14 cellular contexts compared by ENCODE assay signal in the genomic region with DNA sequence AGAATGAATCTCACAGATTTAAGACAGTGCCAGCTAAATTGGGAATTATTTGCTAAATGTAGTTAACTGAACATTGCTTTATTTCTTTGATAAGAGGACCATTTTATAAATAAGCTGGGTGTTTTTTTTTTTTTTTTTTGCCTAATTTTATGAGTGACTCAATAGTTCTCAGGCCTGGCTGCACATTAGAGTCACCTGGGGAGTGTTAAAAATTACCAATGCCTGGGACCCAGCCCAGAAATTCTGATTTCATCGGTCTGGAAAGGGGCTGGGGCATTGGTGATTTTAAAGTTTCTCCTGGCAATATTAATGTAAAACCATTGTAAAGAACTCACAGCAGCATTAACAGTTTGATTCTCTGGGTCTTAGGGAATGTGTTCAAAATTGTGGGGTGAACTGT.
"Had no signal": no experiment of that assay in that cellular context is flagged by ENCODE, and none has a peak within 500 bp of the region (broad histone marks: within the 10 kb centered on the region; RNA-seq: fewer than 3 reads in every experiment).

No MANE protein-coding gene starts in this region.

- H3K4me1 Mint-ChIP-seq: activated B cell treated with CpG ODN at 0.5 μM for 24 hours; activated CD4-positive, alpha-beta T cell treated with anti-CD3 and anti-CD28 coated beads, Interleukin-2, amount 10 ng/mL, durations not matched to agents 24 days and 14 days; activated naive CD4-positive, alpha-beta T cell treated with anti-CD3 and anti-CD28 coated beads, Interleukin-2, amount 10 ng/mL, durations not matched to agents 7 days and 5 days; activated T-helper 17 cell treated with anti-CD3 and anti-CD28 coated beads, Interleukin-2, amount 50 U/mL, for 72 hours; stimulated activated memory B cell treated with anti-CD40 and anti-IgM and Interleukin-4, amounts not matched to agents 10 μg/mL and 1 μg/mL and 100 μg/mL, for 72 hours; T-helper 17 cell had no signal

- DNase-seq: activated B cell treated with CpG ODN at 0.5 μM for 24 hours; activated CD4-positive, alpha-beta T cell treated with anti-CD3 and anti-CD28 coated beads, Interleukin-2, amount 10 ng/mL, durations not matched to agents 24 days and 14 days; activated naive CD4-positive, alpha-beta T cell treated with anti-CD3 and anti-CD28 coated beads, Interleukin-2, amount 10 ng/mL, durations not matched to agents 7 days and 5 days; amniotic stem cell; brain microvascular endothelial cell; cerebellar nuclear complex; dermis blood vessel endothelial cell; substantia nigra; T-helper 17 cell; upper lobe of left lung had no signal

- H3K36me3 Mint-ChIP-seq: activated naive CD4-positive, alpha-beta T cell treated with anti-CD3 and anti-CD28 coated beads, Interleukin-2, amount 10 ng/mL, durations not matched to agents 7 days and 5 days; stimulated activated memory B cell treated with anti-CD40 and anti-IgM and Interleukin-4, amounts not matched to agents 10 μg/mL and 1 μg/mL and 100 μg/mL, for 72 hours had no signal

- H3K27me3 ChIP-seq: brain microvascular endothelial cell, upper lobe of left lung had no signal

- FAIRE-seq: TTC549 had no signal

- H3K4me3 Mint-ChIP-seq: activated B cell treated with CpG ODN at 0.5 μM for 24 hours; activated CD4-positive, alpha-beta T cell treated with anti-CD3 and anti-CD28 coated beads, Interleukin-2, amount 10 ng/mL, durations not matched to agents 24 days and 14 days; activated naive CD4-positive, alpha-beta T cell treated with anti-CD3 and anti-CD28 coated beads, Interleukin-2, amount 10 ng/mL, durations not matched to agents 7 days and 5 days; activated T-helper 17 cell treated with anti-CD3 and anti-CD28 coated beads, Interleukin-2, amount 50 U/mL, for 72 hours; stimulated activated memory B cell treated with anti-CD40 and anti-IgM and Interleukin-4, amounts not matched to agents 10 μg/mL and 1 μg/mL and 100 μg/mL, for 72 hours; T-helper 17 cell had no signal

- H3K4me3 ChIP-seq: skin epidermis, upper lobe of left lung had no signal

- H3K27ac ChIP-seq: upper lobe of left lung had no signal

- H3K27me3 Mint-ChIP-seq: activated B cell treated with CpG ODN at 0.5 μM for 24 hours; activated T-helper 17 cell treated with anti-CD3 and anti-CD28 coated beads, Interleukin-2, amount 50 U/mL, for 72 hours; stimulated activated memory B cell treated with anti-CD40 and anti-IgM and Interleukin-4, amounts not matched to agents 10 μg/mL and 1 μg/mL and 100 μg/mL, for 72 hours had no signal

- H3K9me3 ChIP-seq: upper lobe of left lung had no signal

- H3K27ac Mint-ChIP-seq: activated B cell treated with CpG ODN at 0.5 μM for 24 hours; activated CD4-positive, alpha-beta T cell treated with anti-CD3 and anti-CD28 coated beads, Interleukin-2, amount 10 ng/mL, durations not matched to agents 24 days and 14 days; activated naive CD4-positive, alpha-beta T cell treated with anti-CD3 and anti-CD28 coated beads, Interleukin-2, amount 10 ng/mL, durations not matched to agents 7 days and 5 days; activated T-helper 17 cell treated with anti-CD3 and anti-CD28 coated beads, Interleukin-2, amount 50 U/mL, for 72 hours; stimulated activated memory B cell treated with anti-CD40 and anti-IgM and Interleukin-4, amounts not matched to agents 10 μg/mL and 1 μg/mL and 100 μg/mL, for 72 hours; T-helper 17 cell had no signal

- H3K9me3 Mint-ChIP-seq: activated B cell treated with CpG ODN at 0.5 μM for 24 hours; activated CD4-positive, alpha-beta T cell treated with anti-CD3 and anti-CD28 coated beads, Interleukin-2, amount 10 ng/mL, durations not matched to agents 24 days and 14 days; activated naive CD4-positive, alpha-beta T cell treated with anti-CD3 and anti-CD28 coated beads, Interleukin-2, amount 10 ng/mL, durations not matched to agents 7 days and 5 days; activated T-helper 17 cell treated with anti-CD3 and anti-CD28 coated beads, Interleukin-2, amount 50 U/mL, for 72 hours; stimulated activated memory B cell treated with anti-CD40 and anti-IgM and Interleukin-4, amounts not matched to agents 10 μg/mL and 1 μg/mL and 100 μg/mL, for 72 hours had no signal

- ATAC-seq: activated T-helper 17 cell treated with anti-CD3 and anti-CD28 coated beads, Interleukin-2, amount 50 U/mL, for 72 hours; stimulated activated memory B cell treated with anti-CD40 and anti-IgM and Interleukin-4, amounts not matched to agents 10 μg/mL and 1 μg/mL and 100 μg/mL, for 72 hours; T-helper 17 cell had no signal

- H3K36me3 ChIP-seq: brain microvascular endothelial cell, upper lobe of left lung had no signal
